Comparison of ENCODE assay signal across 12 cellular contexts in genomic region chr22:19041403-19042074, GRCh38.
"Had no signal": no experiment of that assay in that cellular context is flagged by ENCODE, and none has a peak within 500 bp of the region (broad histone marks: within the 10 kb centered on the region; RNA-seq: fewer than 3 reads in every experiment).

No MANE protein-coding gene starts in this region.

- H3K4me1 Mint-ChIP-seq: activated naive CD4-positive, alpha-beta T cell treated with anti-CD3 and anti-CD28 coated beads, Interleukin-2, amount 50 U/mL, for 24 hours; immature natural killer cell; memory B cell; neural crest cell had no signal

- DNase-seq: activated CD4-positive, alpha-beta memory T cell treated with anti-CD3 and anti-CD28 coated beads for 36 hours; cerebellar nuclear complex; immature natural killer cell; thyroid gland had no signal

- H3K9me3 Mint-ChIP-seq: activated CD4-positive, alpha-beta memory T cell treated with anti-CD3 and anti-CD28 coated beads for 36 hours; activated naive CD4-positive, alpha-beta T cell treated with anti-CD3 and anti-CD28 coated beads, Interleukin-2, amount 50 U/mL, for 24 hours; immature natural killer cell; memory B cell; neural crest cell had no signal

- H3K27me3 ChIP-seq: pancreas, thyroid gland, vagina had no signal

- H3K27me3 Mint-ChIP-seq: activated CD4-positive, alpha-beta memory T cell treated with anti-CD3 and anti-CD28 coated beads for 36 hours; activated naive CD4-positive, alpha-beta T cell treated with anti-CD3 and anti-CD28 coated beads, Interleukin-2, amount 50 U/mL, for 24 hours; memory B cell had no signal

- H3K4me3 ChIP-seq: pancreas, skin epidermis, thyroid gland, vagina had no signal

- H3K27ac ChIP-seq: pancreas, skin epidermis, thyroid gland, vagina had no signal

- ATAC-seq: esophagus mucosa, left colon, pancreas had no signal

- H3K9me3 ChIP-seq: pancreas, thyroid gland, vagina had no signal

- H3K4me3 Mint-ChIP-seq: activated CD4-positive, alpha-beta memory T cell treated with anti-CD3 and anti-CD28 coated beads for 36 hours; activated naive CD4-positive, alpha-beta T cell treated with anti-CD3 and anti-CD28 coated beads, Interleukin-2, amount 50 U/mL, for 24 hours; immature natural killer cell; memory B cell; neural crest cell had no signal

- H3K27ac Mint-ChIP-seq: activated CD4-positive, alpha-beta memory T cell treated with anti-CD3 and anti-CD28 coated beads for 36 hours; activated naive CD4-positive, alpha-beta T cell treated with anti-CD3 and anti-CD28 coated beads, Interleukin-2, amount 50 U/mL, for 24 hours; memory B cell had no signal

- H3K4me1 ChIP-seq: pancreas, thyroid gland, vagina had no signal
